In the genomic region with DNA sequence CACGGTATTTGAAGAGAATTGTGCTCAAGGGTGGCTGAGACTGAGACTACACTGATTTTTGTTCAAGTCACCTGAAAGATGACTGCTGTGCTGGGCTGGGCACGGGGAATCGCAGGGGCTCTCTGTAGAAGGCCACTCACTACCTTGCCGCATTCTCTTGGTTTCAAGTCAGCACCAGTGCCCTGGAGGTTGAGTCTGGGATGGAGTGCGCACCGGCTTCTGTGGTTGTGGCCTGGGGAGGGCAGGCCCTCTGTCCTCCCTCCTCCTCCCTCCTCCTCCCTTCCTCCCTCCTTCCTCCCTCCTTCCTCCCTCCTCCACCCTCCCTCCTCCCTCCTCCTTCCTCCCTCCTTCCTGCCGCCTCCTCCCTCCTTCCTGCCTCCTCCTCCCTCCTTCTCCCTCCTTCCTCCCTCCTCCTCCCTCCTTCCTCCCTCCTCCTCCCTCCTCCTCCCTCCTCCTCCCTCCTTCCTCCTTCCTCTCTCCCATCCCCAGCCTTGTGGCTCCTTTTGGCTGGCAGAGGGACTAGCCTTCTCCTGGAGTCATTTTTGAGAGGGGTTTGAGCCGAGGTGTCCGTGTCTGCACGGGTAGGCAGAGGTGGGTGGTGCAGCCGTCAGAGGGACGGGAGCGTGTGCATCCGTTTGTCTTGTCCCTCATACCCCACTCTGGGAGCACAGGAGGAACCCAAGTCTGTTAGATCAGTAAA, we compare ENCODE assay signal across 30 cellular contexts. TPM values are rescaled to one million over a fixed set of nuclear protein-coding genes. Genes with fewer than 3 reads are reported as not detected.
A peak's percentile ranks its signal among the peaks of the same experiment; 100 is the strongest.
DNase-seq lines count a peak whose midpoint lies in the region; ATAC-seq, FAIRE-seq and TF ChIP-seq lines count a peak whose summit lies in the region.
"Had no signal": no experiment of that assay in that cellular context is flagged by ENCODE, and none has a peak within 500 bp of the region (broad histone marks: within the 10 kb centered on the region; RNA-seq: fewer than 3 reads in every experiment).

No MANE protein-coding gene starts in this region.

- 95% methylated on average over 14 of the region's 14 CpGs for WGBS in HepG2 (ENCODE audit: low lambda C conversion rate)
- WGBS in right lobe of liver (ENCODE audit: insufficient coverage, low coverage, low lambda C conversion rate, missing lambda C conversion rate) = 88% methylated on average over 10 of the region's 14 CpGs
- WGBS in thymus = 92% methylated on average over 14 of the region's 14 CpGs

- H3K36me3 ChIP-seq in HepG2 (replicated peaks in 1 of 2; ENCODE audit: control insufficient read depth in 1 of 2, insufficient read depth in 2 of 2, low read length in 2 of 2) = peaks cover 33 to 79% of the 10 kb centered on the region in 2 experiments
- peaks cover 0 to 86% (median 40%) of the 10 kb centered on the region in 4 donors for H3K36me3 ChIP-seq in right lobe of liver
- peaks cover 93% of the 10 kb centered on the region for H3K36me3 ChIP-seq in thymus (ENCODE audit: control insufficient read depth, insufficient read depth)

- in situ Hi-C loops in HepG2 (cut with HindIII; ENCODE audit: extremely low pct_ligation_motif_present, low pct_unique_long_range_greater_than_20kb) = no loop called here

- H3K27me3 Mint-ChIP-seq in effector memory CD8-positive, alpha-beta T cell = no peaks in the 10 kb centered on the region
- H3K27me3 Mint-ChIP-seq: dendritic cell treated with granulocyte-macrophage colony-stimulating factor and Interleukin-4, amounts not matched to agents 40 ng/mL and 50 ng/mL, for 4 days had no signal

- no peak overlapping the region for H3K9ac ChIP-seq in HepG2 (ENCODE audit: insufficient read depth, low read depth, low read length)
- H3K9ac ChIP-seq: GM23248 had no signal

- no peak for TF ChIP-seq CTCF in HepG2 (CRISPR knock-in tag; IDR thresholded peaks at IDR 0.05)
- no peak for TF ChIP-seq CTCF in right lobe of liver (IDR thresholded peaks at IDR 0.05)

- H3K79me2 ChIP-seq in HepG2 (ENCODE audit: insufficient read depth, low read length) = no peaks in the 10 kb centered on the region

- no peaks in the 10 kb centered on the region for H3K27me3 ChIP-seq in HepG2 (ENCODE audit: control insufficient read depth in 1 of 2, insufficient read depth in 2 of 2, low read length in 2 of 2)
- no peaks in the 10 kb centered on the region for H3K27me3 ChIP-seq in right lobe of liver
- H3K27me3 ChIP-seq in thymus (ENCODE audit: control insufficient read depth, insufficient read depth) = no peaks in the 10 kb centered on the region
- H3K27me3 ChIP-seq: sigmoid colon, SJCRH30, thyroid gland had no signal

- CTCF ChIA-PET in HepG2 (lab: Yijun Ruan, JAX; ENCODE audit: low intra/inter-chr PET ratio, low total read pairs) = no interaction called here

- H3K4me1 ChIP-seq in HepG2 (ENCODE audit: insufficient read depth, low read length) (no peaks in the 10 kb centered on the region), right lobe of liver (no peaks in the 10 kb centered on the region), thymus (ENCODE audit: control insufficient read depth, insufficient read depth, low read length) (no peaks in the 10 kb centered on the region)
- H3K4me1 ChIP-seq: sigmoid colon, SJCRH30 had no signal

- peak overlapping the region; percentile 35 to 77 for H3K27ac Mint-ChIP-seq in effector memory CD8-positive, alpha-beta T cell
- H3K27ac Mint-ChIP-seq: dendritic cell treated with granulocyte-macrophage colony-stimulating factor and Interleukin-4, amounts not matched to agents 40 ng/mL and 50 ng/mL, for 4 days had no signal

- no peak for FAIRE-seq in HepG2 (lab: Jason Lieb, UNC)
- FAIRE-seq: endometrium, frontal cortex, GM12892, RCC 7860 had no signal

- H3K9me3 ChIP-seq in HepG2 (ENCODE audit: low read length) = no peaks in the 10 kb centered on the region
- no peaks in the 10 kb centered on the region for H3K9me3 ChIP-seq in right lobe of liver
- no peaks in the 10 kb centered on the region for H3K9me3 ChIP-seq in thymus (ENCODE audit: control insufficient read depth)
- H3K9me3 ChIP-seq: mucosa of descending colon, sigmoid colon, SJCRH30, thyroid gland had no signal

- no peaks in the 10 kb centered on the region for H4K20me1 ChIP-seq in HepG2 (ENCODE audit: insufficient read depth, low read length)

- H3K27ac ChIP-seq in HepG2 (ENCODE audit: extremely low read length, insufficient read depth, low read length) = no peak overlapping the region
- H3K27ac ChIP-seq in right lobe of liver = no peak overlapping the region
- H3K27ac ChIP-seq in thymus (ENCODE audit: low read depth) = peak overlapping the region; percentile 42
- H3K27ac ChIP-seq: GM23248, HL-60, sigmoid colon, SJCRH30 had no signal

- intact Hi-C loops in HepG2 (cut with micrococcal nuclease; ENCODE audit: unreplicated experiment) = no loop called here
- intact Hi-C loops in right lobe of liver (cut with DNase I) = no loop called here

- peak; percentile 19; the same call in 2 of the 3 replicates for ATAC-seq in HepG2
- ATAC-seq in right lobe of liver = no peak
- no peak for ATAC-seq in effector memory CD8-positive, alpha-beta T cell (replicated peaks)
- ATAC-seq: activated CD4-positive, CD25-positive, alpha-beta regulatory T cell treated with anti-CD3 and anti-CD28 coated beads, Interleukin-2, amount 50 U/mL, for 24 hours; mucosa of descending colon had no signal

- no peak for DNase-seq in HepG2 (ENCODE audit: low spot score)
- no peak for DNase-seq in right lobe of liver
- DNase-seq in NAMALWA (ENCODE audit: low spot score) = peak; percentile 32
- DNase-seq in effector memory CD8-positive, alpha-beta T cell = no peak
- no peak for DNase-seq in NCI-H1105 (lab: John Stamatoyannopoulos, UW)
- no peak for DNase-seq in HPDE6-E6E7 (ENCODE audit: extremely low spot score)
- DNase-seq in HuH-7 (ENCODE audit: low spot score) = no peak
- DNase-seq: aorta; caudate nucleus; DMS 273 treated with DMSO at 0.1 percent for 48 hours; GM23248; mucosa of descending colon; NCI-H2081 treated with DMSO at 0.1 percent for 48 hours; NCI-H748 treated with DMSO at 0.1 percent for 48 hours; sigmoid colon; SJCRH30; stimulated activated naive CD4-positive, alpha-beta T cell treated with Interleukin-2 at 50 U/mL for 16 hours; T-helper 1 cell; thyroid gland had no signal

- peaks cover 10 to 18% of the 10 kb centered on the region in 2 donors for H3K4me1 Mint-ChIP-seq in effector memory CD8-positive, alpha-beta T cell (ENCODE audit: low read depth in 2 of 2)
- H3K4me1 Mint-ChIP-seq: neural crest cell had no signal

- no peak overlapping the region for H3K4me2 ChIP-seq in HepG2 (ENCODE audit: low read depth, low read length)

- no TSS peak for BruUV-seq in HepG2 (replicated peaks; lab: Mats Ljungman, UMichigan)

- no peak for TF ChIP-seq POLR2A in HepG2 (IDR thresholded peaks at IDR 0.05; ENCODE audit: insufficient read depth in 1 of 2, low read depth in 2 of 2, low read length in 2 of 2)
- no peak for TF ChIP-seq POLR2A in right lobe of liver (IDR thresholded peaks at IDR 0.05)

- no peak overlapping the region for H2AFZ ChIP-seq in HepG2 (ENCODE audit: low read length)
- H2AFZ ChIP-seq: GM23248 had no signal

- TF ChIP-seq RAD21 in HepG2 (CRISPR knock-in tag; IDR thresholded peaks at IDR 0.05) = no peak

- POLR2A ChIA-PET in HepG2 (lab: Yijun Ruan, JAX) = no interaction called here

- no peaks in the 10 kb centered on the region for H3K9me3 Mint-ChIP-seq in effector memory CD8-positive, alpha-beta T cell
- H3K9me3 Mint-ChIP-seq: activated naive CD4-positive, alpha-beta T cell treated with anti-CD3 and anti-CD28 coated beads, Interleukin-2, amount 50 U/mL, for 72 hours; dendritic cell treated with granulocyte-macrophage colony-stimulating factor and Interleukin-4, amounts not matched to agents 40 ng/mL and 50 ng/mL, for 4 days; neural crest cell had no signal

- no peak overlapping the region for H3K4me3 Mint-ChIP-seq in effector memory CD8-positive, alpha-beta T cell
- H3K4me3 Mint-ChIP-seq: dendritic cell treated with granulocyte-macrophage colony-stimulating factor and Interleukin-4, amounts not matched to agents 40 ng/mL and 50 ng/mL, for 4 days; neural crest cell had no signal

- H3K36me3 Mint-ChIP-seq in effector memory CD8-positive, alpha-beta T cell (ENCODE audit: insufficient read depth) = peaks cover 66% of the 10 kb centered on the region

- TF ChIP-seq EP300 in HepG2 (IDR thresholded peaks at IDR 0.05; ENCODE audit: low read depth in 2 of 2, low read length in 2 of 2) (no peak), HepG2 (CRISPR knock-in tag; IDR thresholded peaks at IDR 0.05; ENCODE audit: borderline replicate concordance) (no peak)

- H3K4me3 ChIP-seq in HepG2 (replicated peaks in 1 of 3; ENCODE audit: insufficient read depth in 1 of 3, low read depth in 2 of 3, low read length in 3 of 3) = no peak overlapping the region
- no peak overlapping the region for H3K4me3 ChIP-seq in right lobe of liver
- H3K4me3 ChIP-seq in thymus (ENCODE audit: low read length) = no peak overlapping the region
- H3K4me3 ChIP-seq: GM23248, lung, mucosa of descending colon, sigmoid colon, SJCRH30, thyroid gland had no signal

RNA-seq across cellular contexts. Expression of a gene that starts 9.5 kb away (rescaled TPM):
- total RNA-seq in HepG2 (2016; rRNA removed; fragmentation: Illumina TruSeq; extraction: Trizol) (83.9 and 128 TPM in 2 replicates), right lobe of liver (100 to 1,000 TPM in 4 of 6 experiments, 10 to 100 TPM in 2; 76.5 to 166 (median 122) TPM)
- 51.3 and 72.8 TPM in 2 replicates for total RNA-seq in HepG2 (2016; cell fraction: cytosol; rRNA removed; fragmentation: Illumina TruSeq; extraction: Trizol; ENCODE audit: low read depth)
- 89.5 and 137 TPM in 2 replicates for total RNA-seq in HepG2 (2016; cell fraction: insoluble cytoplasmic fraction; rRNA removed; fragmentation: Illumina TruSeq; extraction: Trizol)
- total RNA-seq in HepG2 (2016; cell fraction: membrane; rRNA removed; fragmentation: Illumina TruSeq; extraction: Trizol) = 77.4 and 86.1 TPM in 2 replicates
- total RNA-seq in HepG2 (2016; cell fraction: nucleus; rRNA removed; fragmentation: Illumina TruSeq; extraction: Trizol) = 76.0 and 95.5 TPM in 2 replicates
- polyA plus RNA-seq in HepG2 (2011; rRNA removed) (135 and 164 TPM in 2 replicates), thymus (85.8 TPM)
- 82.7 and 131 TPM in 2 replicates for polyA plus RNA-seq in HepG2 (2011; cell fraction: cytosol; rRNA removed)
- polyA plus RNA-seq in HepG2 (2011; cell fraction: nucleus; rRNA removed) = 155 and 197 TPM in 2 replicates
- polyA plus RNA-seq in HepG2 (2012) = 64.5 and 73.8 TPM in 2 replicates
- 84.3 and 98.6 TPM in 2 replicates for polyA plus RNA-seq in HepG2 (2016; cell fraction: cytosol; fragmentation: Illumina TruSeq; extraction: Trizol; ENCODE audit: low read depth)
- 87.8 and 97.0 TPM in 2 replicates for polyA plus RNA-seq in HepG2 (2016; cell fraction: insoluble cytoplasmic fraction; fragmentation: Illumina TruSeq; extraction: Trizol; ENCODE audit: low read depth)
- polyA plus RNA-seq in HepG2 (2016; cell fraction: membrane; fragmentation: Illumina TruSeq; extraction: Trizol; ENCODE audit: low read depth) = 69.1 and 85.3 TPM in 2 replicates
- polyA plus RNA-seq in HepG2 (2016; cell fraction: nucleus; fragmentation: Illumina TruSeq; extraction: Trizol; ENCODE audit: insufficient read depth, low read depth) = 191 and 194 TPM in 2 replicates
- 95.9 and 234 TPM in 2 replicates for polyA minus RNA-seq in HepG2 (2011; rRNA and poly(A)+ RNA removed; ENCODE audit: low replicate concordance)
- 32.9 and 45.5 TPM in 2 replicates for polyA minus RNA-seq in HepG2 (2011; cell fraction: cytosol; rRNA and poly(A)+ RNA removed)
- polyA minus RNA-seq in HepG2 (2011; cell fraction: nucleus; rRNA and poly(A)+ RNA removed) = 23.3 and 29.3 TPM in 2 replicates

RNA-seq across cellular contexts. Expression of a gene that starts 9.7 kb away (rescaled TPM):
- total RNA-seq in HepG2 (2016; rRNA removed; fragmentation: Illumina TruSeq; extraction: Trizol) (3.9 and 6.5 TPM in 2 replicates), right lobe of liver (1 to 10 TPM; 3.1 to 7.1 (median 4.5) TPM)
- 1.5 and 2.2 TPM in 2 replicates for total RNA-seq in HepG2 (2016; cell fraction: cytosol; rRNA removed; fragmentation: Illumina TruSeq; extraction: Trizol; ENCODE audit: low read depth)
- total RNA-seq in HepG2 (2016; cell fraction: insoluble cytoplasmic fraction; rRNA removed; fragmentation: Illumina TruSeq; extraction: Trizol) = 3.5 and 5.4 TPM in 2 replicates
- 1.7 and 1.8 TPM in 2 replicates for total RNA-seq in HepG2 (2016; cell fraction: membrane; rRNA removed; fragmentation: Illumina TruSeq; extraction: Trizol)
- total RNA-seq in HepG2 (2016; cell fraction: nucleus; rRNA removed; fragmentation: Illumina TruSeq; extraction: Trizol) = 6.4 and 6.8 TPM in 2 replicates
- polyA plus RNA-seq in HepG2 (2011; rRNA removed) (2.6 and 3.1 TPM in 2 replicates), thymus (6.4 TPM)
- polyA plus RNA-seq in HepG2 (2011; cell fraction: cytosol; rRNA removed) = 2.5 and 3.1 TPM in 2 replicates
- 7.8 and 8.8 TPM in 2 replicates for polyA plus RNA-seq in HepG2 (2011; cell fraction: nucleus; rRNA removed)
- polyA plus RNA-seq in HepG2 (2012) = 1.3 and 1.7 TPM in 2 replicates
- polyA plus RNA-seq in HepG2 (2016; cell fraction: cytosol; fragmentation: Illumina TruSeq; extraction: Trizol; ENCODE audit: low read depth) = 0.84 and 1.9 TPM in 2 replicates
- 2.3 and 3.3 TPM in 2 replicates for polyA plus RNA-seq in HepG2 (2016; cell fraction: insoluble cytoplasmic fraction; fragmentation: Illumina TruSeq; extraction: Trizol; ENCODE audit: low read depth)
- polyA plus RNA-seq in HepG2 (2016; cell fraction: membrane; fragmentation: Illumina TruSeq; extraction: Trizol; ENCODE audit: low read depth) = 0.73 and 1.3 TPM in 2 replicates
- polyA plus RNA-seq in HepG2 (2016; cell fraction: nucleus; fragmentation: Illumina TruSeq; extraction: Trizol; ENCODE audit: insufficient read depth, low read depth) = 8.2 and 9.2 TPM in 2 replicates
- polyA minus RNA-seq in HepG2 (2011; rRNA and poly(A)+ RNA removed; ENCODE audit: low replicate concordance) = 6.7 and 28.4 TPM in 2 replicates
- polyA minus RNA-seq in HepG2 (2011; cell fraction: cytosol; rRNA and poly(A)+ RNA removed) = 1.3 and 3.0 TPM in 2 replicates
- polyA minus RNA-seq in HepG2 (2011; cell fraction: nucleus; rRNA and poly(A)+ RNA removed) = 7.5 and 8.9 TPM in 2 replicates

RNA-seq across cellular contexts. Expression of a gene that starts 11.3 kb away (rescaled TPM):
- 38.3 and 39.6 TPM in 2 replicates for total RNA-seq in HepG2 (2016; rRNA removed; fragmentation: Illumina TruSeq; extraction: Trizol)
- total RNA-seq in HepG2 (2016; cell fraction: cytosol; rRNA removed; fragmentation: Illumina TruSeq; extraction: Trizol; ENCODE audit: low read depth) = 20.2 and 25.8 TPM in 2 replicates
- 37.8 and 38.9 TPM in 2 replicates for total RNA-seq in HepG2 (2016; cell fraction: insoluble cytoplasmic fraction; rRNA removed; fragmentation: Illumina TruSeq; extraction: Trizol)
- 53.4 and 59.7 TPM in 2 replicates for total RNA-seq in HepG2 (2016; cell fraction: membrane; rRNA removed; fragmentation: Illumina TruSeq; extraction: Trizol)
- total RNA-seq in HepG2 (2016; cell fraction: nucleus; rRNA removed; fragmentation: Illumina TruSeq; extraction: Trizol) = 27.1 and 27.5 TPM in 2 replicates
- 16.1 and 21.0 TPM in 2 replicates for polyA plus RNA-seq in HepG2 (2011; rRNA removed)
- 16.3 and 20.9 TPM in 2 replicates for polyA plus RNA-seq in HepG2 (2011; cell fraction: cytosol; rRNA removed)
- 49.0 and 57.5 TPM in 2 replicates for polyA plus RNA-seq in HepG2 (2011; cell fraction: nucleus; rRNA removed)
- 13.3 and 14.5 TPM in 2 replicates for polyA plus RNA-seq in HepG2 (2012)
- polyA plus RNA-seq in HepG2 (2016; cell fraction: cytosol; fragmentation: Illumina TruSeq; extraction: Trizol; ENCODE audit: low read depth) = 27.1 and 37.0 TPM in 2 replicates
- 36.5 and 40.8 TPM in 2 replicates for polyA plus RNA-seq in HepG2 (2016; cell fraction: insoluble cytoplasmic fraction; fragmentation: Illumina TruSeq; extraction: Trizol; ENCODE audit: low read depth)
- polyA plus RNA-seq in HepG2 (2016; cell fraction: membrane; fragmentation: Illumina TruSeq; extraction: Trizol; ENCODE audit: low read depth) = 47.4 and 49.9 TPM in 2 replicates
- 44.7 and 46.3 TPM in 2 replicates for polyA plus RNA-seq in HepG2 (2016; cell fraction: nucleus; fragmentation: Illumina TruSeq; extraction: Trizol; ENCODE audit: insufficient read depth, low read depth)
- 15.3 and 46.5 TPM in 2 replicates for polyA minus RNA-seq in HepG2 (2011; rRNA and poly(A)+ RNA removed; ENCODE audit: low replicate concordance)
- 9.7 and 12.0 TPM in 2 replicates for polyA minus RNA-seq in HepG2 (2011; cell fraction: cytosol; rRNA and poly(A)+ RNA removed)
- polyA minus RNA-seq in HepG2 (2011; cell fraction: nucleus; rRNA and poly(A)+ RNA removed) = 18.4 and 20.1 TPM in 2 replicates
- 10 to 100 TPM in 3 of 6 experiments, 1 to 10 TPM in 3; 7.4 to 24.3 (median 10.5) TPM for total RNA-seq in right lobe of liver
- 16.0 TPM for polyA plus RNA-seq in thymus
